Comparison of ENCODE assay signal across 24 cellular contexts in genomic region chr4:182531555-182532162, GRCh38.
DNase-seq lines count a peak whose midpoint lies in the region; ATAC-seq and TF ChIP-seq lines count a peak whose summit lies in the region.
"Had no signal": no experiment of that assay in that cellular context is flagged by ENCODE, and none has a peak within 500 bp of the region (broad histone marks: within the 10 kb centered on the region; RNA-seq: fewer than 3 reads in every experiment).

No MANE protein-coding gene starts in this region.

- H3K4me1 Mint-ChIP-seq in T-cell, result no peaks in the 10 kb centered on the region
- H3K4me1 Mint-ChIP-seq: activated CD8-positive, alpha-beta memory T cell treated with anti-CD3 and anti-CD28 coated beads, Interleukin-2, amount 10 ng/mL, durations not matched to agents 7 days and 5 days; stimulated activated naive B cell treated with anti-CD40 and anti-IgM and Interleukin-4, amounts not matched to agents 10 μg/mL and 1 μg/mL and 100 μg/mL, for 72 hours had no signal

- POLR2A ChIA-PET in T-cell (lab: Charles Lee), result no interaction called here

- no peak overlapping the region for H3K4me3 ChIP-seq in AG10803 (ENCODE audit: low read length)
- H3K4me3 ChIP-seq in WI38 (ENCODE audit: low read depth, low read length), result peak overlapping the region; percentile 17; the same call in 1 of the 2 replicates
- H3K4me3 ChIP-seq: A549, spleen, upper lobe of right lung had no signal

- H3K27ac Mint-ChIP-seq in T-cell, result no peak overlapping the region
- H3K27ac Mint-ChIP-seq: activated CD8-positive, alpha-beta memory T cell treated with anti-CD3 and anti-CD28 coated beads, Interleukin-2, amount 10 ng/mL, durations not matched to agents 7 days and 5 days; CD4-positive, alpha-beta T cell; stimulated activated naive B cell treated with anti-CD40 and anti-IgM and Interleukin-4, amounts not matched to agents 10 μg/mL and 1 μg/mL and 100 μg/mL, for 72 hours; T-helper 1 cell treated with Interleukin-12 subunit alpha and Interleukin-12 subunit beta and Interleukin-4 antibody, amounts not matched to agents 30 μg/mL and 1 μg/mL, for 36 hours had no signal

- peaks cover 9% of the 10 kb centered on the region in 2 donors for H3K27me3 Mint-ChIP-seq in T-cell
- H3K27me3 Mint-ChIP-seq: activated CD8-positive, alpha-beta memory T cell treated with anti-CD3 and anti-CD28 coated beads, Interleukin-2, amount 10 ng/mL, durations not matched to agents 7 days and 5 days had no signal

- peak; percentile 67 for DNase-seq in AG10803 (ENCODE audit: low read depth)
- DNase-seq in fibroblast of peridontal ligament (ENCODE audit: extremely low read depth), result peak; percentile 66
- peak; percentile 19 for DNase-seq in renal cortical epithelial cell (ENCODE audit: low read depth)
- no peak for DNase-seq in T-cell
- no peak for DNase-seq in NCI-H526 treated with DMSO at 0.1 percent for 48 hours (lab: John Stamatoyannopoulos, UW)
- DNase-seq: activated CD4-positive, CD25-positive, alpha-beta regulatory T cell; activated CD8-positive, alpha-beta memory T cell treated with anti-CD3 and anti-CD28 coated beads, Interleukin-2, amount 10 ng/mL, durations not matched to agents 7 days and 5 days; activated effector memory CD4-positive, alpha-beta T cell treated with anti-CD3 and anti-CD28 coated beads, Interleukin-2, amount 50 U/mL, for 16 hours; amygdala; CD4-positive, alpha-beta T cell; DMS79; midbrain; NCI-H1436 treated with DMSO at 0.1 percent for 48 hours; NCI-H2227 treated with DMSO at 0.1 percent for 48 hours; NK-92 treated with Interleukin-12 subunit alpha and Interleukin-12 subunit beta, amount 100 ng/mL, for 24 hours; RPMI8226; spleen; stimulated activated naive B cell treated with anti-CD40 and anti-IgM and Interleukin-4, amounts not matched to agents 10 μg/mL and 1 μg/mL and 100 μg/mL, for 72 hours; upper lobe of right lung had no signal

- ATAC-seq in HG02642 (IDR thresholded peaks at IDR 0.05; ENCODE audit: poor library complexity, unreplicated experiment), result no peak
- ATAC-seq in T-cell (replicated peaks in 1 of 4), result no peak
- no peak for ATAC-seq in GM18519 (IDR thresholded peaks at IDR 0.05; ENCODE audit: low FRiP score, unreplicated experiment)
- ATAC-seq: A549; activated CD8-positive, alpha-beta memory T cell treated with anti-CD3 and anti-CD28 coated beads, Interleukin-2, amount 10 ng/mL, durations not matched to agents 7 days and 5 days; stimulated activated naive B cell treated with anti-CD40 and anti-IgM and Interleukin-4, amounts not matched to agents 10 μg/mL and 1 μg/mL and 100 μg/mL, for 72 hours; upper lobe of right lung had no signal

- CTCF ChIA-PET in T-cell (lab: Charles Lee), result no interaction called here

- no peaks in the 10 kb centered on the region for H3K9me3 Mint-ChIP-seq in T-cell
- H3K9me3 Mint-ChIP-seq: CD4-positive, alpha-beta T cell; stimulated activated naive B cell treated with anti-CD40 and anti-IgM and Interleukin-4, amounts not matched to agents 10 μg/mL and 1 μg/mL and 100 μg/mL, for 72 hours; T-helper 1 cell treated with Interleukin-12 subunit alpha and Interleukin-12 subunit beta and Interleukin-4 antibody, amounts not matched to agents 30 μg/mL and 1 μg/mL, for 36 hours had no signal

- no peaks in the 10 kb centered on the region for H3K36me3 Mint-ChIP-seq in T-cell
- H3K36me3 Mint-ChIP-seq: activated CD8-positive, alpha-beta memory T cell treated with anti-CD3 and anti-CD28 coated beads, Interleukin-2, amount 10 ng/mL, durations not matched to agents 7 days and 5 days; stimulated activated naive B cell treated with anti-CD40 and anti-IgM and Interleukin-4, amounts not matched to agents 10 μg/mL and 1 μg/mL and 100 μg/mL, for 72 hours had no signal

- TF ChIP-seq CTCF in AG10803 (conservative IDR thresholded peaks at IDR 0.05; ENCODE audit: low read length) (no peak), WI38 (IDR thresholded peaks at IDR 0.05; ENCODE audit: low read depth, low read length) (no peak)

- no peak overlapping the region for H3K4me3 Mint-ChIP-seq in T-cell
- H3K4me3 Mint-ChIP-seq: activated CD8-positive, alpha-beta memory T cell treated with anti-CD3 and anti-CD28 coated beads, Interleukin-2, amount 10 ng/mL, durations not matched to agents 7 days and 5 days; CD4-positive, alpha-beta T cell; stimulated activated naive B cell treated with anti-CD40 and anti-IgM and Interleukin-4, amounts not matched to agents 10 μg/mL and 1 μg/mL and 100 μg/mL, for 72 hours; T-helper 1 cell treated with Interleukin-12 subunit alpha and Interleukin-12 subunit beta and Interleukin-4 antibody, amounts not matched to agents 30 μg/mL and 1 μg/mL, for 36 hours had no signal

Comparison
In these comparisons a context has a peak if more than half of its experiments do, and no peak if none do; other contexts are left out.
1. DNase-seq: peak in AG10803 (single experiment), fibroblast of peridontal ligament (single experiment) and renal cortical epithelial cell (single experiment); none in T-cell (0 of 34) and NCI-H526 treated with DMSO at 0.1 percent for 48 hours (single experiment).